ENCODE assay signal across 1 cellular context in genomic region chr4:153063490-153063889, GRCh38.
TF ChIP-seq lines count a peak whose summit lies in the region.

No MANE protein-coding gene starts in this region.

TF ChIP-seq in HepG2, 621 proteins besides CTCF, POLR2A, EP300 and RAD21 (continued from another document):
- TF ChIP-seq, protein P1, sequence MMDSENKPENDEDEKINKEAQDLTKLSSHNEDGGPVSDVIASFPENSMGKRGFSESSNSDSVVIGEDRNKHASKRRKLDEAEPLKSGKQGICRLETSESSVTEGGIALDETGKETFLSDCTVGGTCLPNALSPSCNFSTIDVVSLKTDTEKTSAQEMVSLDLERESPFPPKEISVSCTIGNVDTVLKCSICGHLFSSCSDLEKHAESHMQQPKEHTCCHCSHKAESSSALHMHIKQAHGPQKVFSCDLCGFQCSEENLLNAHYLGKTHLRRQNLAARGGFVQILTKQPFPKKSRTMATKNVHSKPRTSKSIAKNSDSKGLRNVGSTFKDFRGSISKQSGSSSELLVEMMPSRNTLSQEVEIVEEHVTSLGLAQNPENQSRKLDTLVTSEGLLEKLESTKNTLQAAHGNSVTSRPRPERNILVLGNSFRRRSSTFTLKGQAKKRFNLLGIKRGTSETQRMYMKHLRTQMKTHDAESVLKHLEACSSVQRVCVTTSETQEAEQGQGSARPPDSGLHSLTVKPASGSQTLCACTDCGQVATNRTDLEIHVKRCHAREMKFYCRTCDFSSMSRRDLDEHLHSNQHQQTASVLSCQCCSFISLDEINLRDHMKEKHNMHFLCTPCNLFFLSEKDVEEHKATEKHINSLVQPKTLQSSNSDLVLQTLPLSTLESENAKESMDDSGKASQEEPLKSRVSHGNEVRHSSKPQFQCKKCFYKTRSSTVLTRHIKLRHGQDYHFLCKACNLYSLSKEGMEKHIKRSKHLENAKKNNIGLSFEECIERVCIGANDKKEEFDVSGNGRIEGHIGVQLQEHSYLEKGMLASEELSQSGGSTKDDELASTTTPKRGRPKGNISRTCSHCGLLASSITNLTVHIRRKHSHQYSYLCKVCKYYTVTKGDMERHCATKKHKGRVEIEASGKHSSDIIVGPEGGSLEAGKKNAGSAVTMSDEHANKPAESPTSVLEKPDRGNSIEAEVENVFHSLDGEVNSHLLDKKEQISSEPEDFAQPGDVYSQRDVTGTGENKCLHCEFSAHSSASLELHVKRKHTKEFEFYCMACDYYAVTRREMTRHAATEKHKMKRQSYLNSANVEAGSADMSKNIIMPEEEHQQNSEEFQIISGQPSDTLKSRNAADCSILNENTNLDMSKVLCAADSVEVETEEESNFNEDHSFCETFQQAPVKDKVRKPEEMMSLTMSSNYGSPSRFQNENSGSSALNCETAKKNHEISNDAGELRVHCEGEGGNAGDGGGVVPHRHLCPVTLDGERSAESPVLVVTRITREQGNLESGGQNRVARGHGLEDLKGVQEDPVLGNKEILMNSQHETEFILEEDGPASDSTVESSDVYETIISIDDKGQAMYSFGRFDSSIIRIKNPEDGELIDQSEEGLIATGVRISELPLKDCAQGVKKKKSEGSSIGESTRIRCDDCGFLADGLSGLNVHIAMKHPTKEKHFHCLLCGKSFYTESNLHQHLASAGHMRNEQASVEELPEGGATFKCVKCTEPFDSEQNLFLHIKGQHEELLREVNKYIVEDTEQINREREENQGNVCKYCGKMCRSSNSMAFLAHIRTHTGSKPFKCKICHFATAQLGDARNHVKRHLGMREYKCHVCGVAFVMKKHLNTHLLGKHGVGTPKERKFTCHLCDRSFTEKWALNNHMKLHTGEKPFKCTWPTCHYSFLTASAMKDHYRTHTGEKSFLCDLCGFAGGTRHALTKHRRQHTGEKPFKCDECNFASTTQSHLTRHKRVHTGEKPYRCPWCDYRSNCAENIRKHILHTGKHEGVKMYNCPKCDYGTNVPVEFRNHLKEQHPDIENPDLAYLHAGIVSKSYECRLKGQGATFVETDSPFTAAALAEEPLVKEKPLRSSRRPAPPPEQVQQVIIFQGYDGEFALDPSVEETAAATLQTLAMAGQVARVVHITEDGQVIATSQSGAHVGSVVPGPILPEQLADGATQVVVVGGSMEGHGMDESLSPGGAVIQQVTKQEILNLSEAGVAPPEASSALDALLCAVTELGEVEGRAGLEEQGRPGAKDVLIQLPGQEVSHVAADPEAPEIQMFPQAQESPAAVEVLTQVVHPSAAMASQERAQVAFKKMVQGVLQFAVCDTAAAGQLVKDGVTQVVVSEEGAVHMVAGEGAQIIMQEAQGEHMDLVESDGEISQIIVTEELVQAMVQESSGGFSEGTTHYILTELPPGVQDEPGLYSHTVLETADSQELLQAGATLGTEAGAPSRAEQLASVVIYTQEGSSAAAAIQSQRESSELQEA (CRISPR knock-in tag; IDR thresholded peaks at IDR 0.05; ENCODE audit: not compliant biosample characterization): no peak
- TF ChIP-seq, protein P2, sequence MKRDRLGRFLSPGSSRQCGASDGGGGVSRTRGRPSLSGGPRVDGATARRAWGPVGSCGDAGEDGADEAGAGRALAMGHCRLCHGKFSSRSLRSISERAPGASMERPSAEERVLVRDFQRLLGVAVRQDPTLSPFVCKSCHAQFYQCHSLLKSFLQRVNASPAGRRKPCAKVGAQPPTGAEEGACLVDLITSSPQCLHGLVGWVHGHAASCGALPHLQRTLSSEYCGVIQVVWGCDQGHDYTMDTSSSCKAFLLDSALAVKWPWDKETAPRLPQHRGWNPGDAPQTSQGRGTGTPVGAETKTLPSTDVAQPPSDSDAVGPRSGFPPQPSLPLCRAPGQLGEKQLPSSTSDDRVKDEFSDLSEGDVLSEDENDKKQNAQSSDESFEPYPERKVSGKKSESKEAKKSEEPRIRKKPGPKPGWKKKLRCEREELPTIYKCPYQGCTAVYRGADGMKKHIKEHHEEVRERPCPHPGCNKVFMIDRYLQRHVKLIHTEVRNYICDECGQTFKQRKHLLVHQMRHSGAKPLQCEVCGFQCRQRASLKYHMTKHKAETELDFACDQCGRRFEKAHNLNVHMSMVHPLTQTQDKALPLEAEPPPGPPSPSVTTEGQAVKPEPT (CRISPR knock-in tag; IDR thresholded peaks at IDR 0.05; ENCODE audit: low read depth): no peak
- TF ChIP-seq SATB2 (CRISPR knock-in tag; IDR thresholded peaks at IDR 0.05): no peak
- TF ChIP-seq MTERF4 (CRISPR knock-in tag; IDR thresholded peaks at IDR 0.05): no peak
- TF ChIP-seq ZNF747 (CRISPR knock-in tag; IDR thresholded peaks at IDR 0.05; ENCODE audit: borderline replicate concordance): no peak
